In the genomic region with DNA sequence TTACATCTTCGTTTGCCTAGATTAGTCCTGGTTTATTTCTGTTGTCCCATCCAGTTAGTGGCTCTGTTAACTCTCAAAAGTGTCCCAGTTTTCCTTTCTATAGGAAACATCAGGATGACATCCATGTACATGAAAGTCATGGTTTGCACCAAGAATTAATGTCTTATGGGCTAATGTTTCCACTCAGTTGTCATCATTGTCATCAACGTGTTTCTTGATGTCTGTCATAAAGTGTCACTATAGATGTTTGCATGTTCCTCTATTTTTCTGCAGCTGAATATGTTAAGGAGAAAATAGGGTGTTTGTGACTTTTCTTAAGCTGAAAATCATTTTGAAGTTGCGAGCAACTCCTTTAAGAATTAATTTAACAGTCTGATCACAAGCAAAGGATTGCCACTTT, we compare ENCODE assay signal across 27 cellular contexts.
"Had no signal": no experiment of that assay in that cellular context is flagged by ENCODE, and none has a peak within 500 bp of the region (broad histone marks: within the 10 kb centered on the region; RNA-seq: fewer than 3 reads in every experiment).

No MANE protein-coding gene starts in this region.

- H3K4me1 ChIP-seq: stomach, suprapubic skin, testis, thyroid gland, tibial artery, tibial nerve, transverse colon, upper lobe of left lung, upper lobe of right lung, uterus, vagina had no signal

- H3K36me3 ChIP-seq: stomach, suprapubic skin, thoracic aorta, thyroid gland, tibial artery, tibial nerve, transverse colon, upper lobe of left lung, upper lobe of right lung, uterus, vagina had no signal

- H3K27ac ChIP-seq: stomach, suprapubic skin, testis, thoracic aorta, thyroid gland, tibial artery, tibial nerve, transverse colon, upper lobe of left lung, upper lobe of right lung, uterus, vagina had no signal

- H3K27me3 ChIP-seq: stomach, suprapubic skin, testis, thyroid gland, tibial artery, tibial nerve, transverse colon, upper lobe of left lung, upper lobe of right lung, uterus, vagina had no signal

- ATAC-seq: stimulated activated effector memory CD8-positive, alpha-beta T cell treated with anti-CD3 and anti-CD28 coated beads, Interleukin-12 subunit alpha, Interleukin-12 subunit beta, amount 100 ng/mL, for 72 hours; stimulated activated memory B cell treated with anti-CD40 and anti-IgM and Interleukin-4, amounts not matched to agents 10 μg/mL and 1 μg/mL and 100 μg/mL, for 72 hours; stimulated activated naive B cell treated with anti-CD40 and anti-IgM and Interleukin-4, amounts not matched to agents 10 μg/mL and 1 μg/mL and 100 μg/mL, for 72 hours; stimulated activated naive CD8-positive, alpha-beta T cell treated with anti-CD3 and anti-CD28 coated beads, Interleukin-15, amount 100 ng/mL, for 72 hours; stimulated activated naive CD8-positive, alpha-beta T cell treated with anti-CD3 and anti-CD28 coated beads, Interleukin-15, Interleukin-2, amounts not matched to agents 100 U/mL and 50 U/mL, for 24 hours; upper lobe of right lung had no signal

- DNase-seq: stimulated activated CD4-positive, alpha-beta T cell treated with anti-CD3 and anti-CD28 coated beads, Interleukin-2, amount 100 ng/mL, for 48 hours; stimulated activated CD4-positive, alpha-beta T cell treated with anti-CD3 and anti-CD28 coated beads, Interleukin-4, amount 100 ng/mL, for 1 hour; stimulated activated CD4-positive, alpha-beta T cell treated with anti-CD3 and anti-CD28 coated beads, Interleukin-4, amount 100 ng/mL, for 24 hours; stimulated activated CD4-positive, alpha-beta T cell treated with anti-CD3 and anti-CD28 coated beads, Interleukin-4, amount 100 ng/mL, for 4 hours; stimulated activated CD8-positive, alpha-beta memory T cell treated with anti-CD3 and anti-CD28 coated beads, Interleukin-4, amount 100 ng/mL, for 48 hours; stimulated activated naive B cell treated with anti-CD40 and anti-IgM and Interleukin-4, amounts not matched to agents 10 μg/mL and 1 μg/mL and 100 μg/mL, for 72 hours; stimulated activated naive CD4-positive, alpha-beta T cell; stimulated activated naive CD4-positive, alpha-beta T cell treated with Interleukin-2 at 50 U/mL for 16 hours; stimulated activated naive CD8-positive, alpha-beta T cell treated with anti-CD3 and anti-CD28 coated beads, Interleukin-15, amount 100 ng/mL, for 72 hours; stimulated activated naive CD8-positive, alpha-beta T cell treated with anti-CD3 and anti-CD28 coated beads, Interleukin-15, Interleukin-2, amounts not matched to agents 100 U/mL and 50 U/mL, for 24 hours; stomach; substantia nigra; testis; thyroid gland; tibial artery; transverse colon; trophoblast cell; upper lobe of left lung; upper lobe of right lung; uterus had no signal

- H3K4me3 ChIP-seq: stomach, suprapubic skin, testis, thoracic aorta, thyroid gland, tibial artery, tibial nerve, transverse colon, upper lobe of left lung, upper lobe of right lung, uterus, vagina had no signal

- FAIRE-seq: urothelium cell line had no signal

- H3K9me3 ChIP-seq: suprapubic skin, testis, thoracic aorta, thyroid gland, tibial artery, tibial nerve, transverse colon, upper lobe of left lung, upper lobe of right lung, uterus, vagina had no signal
